5 cellular contexts compared by ENCODE assay signal in the genomic region with DNA sequence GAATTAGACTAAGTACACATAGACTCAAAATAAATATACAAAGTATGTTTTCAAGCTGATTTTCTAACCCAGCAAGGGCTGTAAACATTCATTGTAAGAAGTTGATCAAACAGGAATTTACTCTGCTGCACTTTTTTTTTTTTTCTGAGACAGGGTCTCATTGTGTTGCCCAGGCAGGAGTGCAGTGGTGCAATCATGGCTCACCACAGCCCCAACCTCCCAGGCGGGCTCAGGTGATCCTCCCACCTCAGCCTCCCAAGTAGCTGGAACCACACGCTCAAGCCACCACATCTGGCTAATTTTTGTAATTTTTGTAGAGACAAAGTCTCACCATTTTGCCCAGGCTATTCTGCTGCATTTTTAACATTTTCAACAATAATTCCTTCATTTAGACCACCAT.
"Had no signal": no experiment of that assay in that cellular context is flagged by ENCODE, and none has a peak within 500 bp of the region (broad histone marks: within the 10 kb centered on the region; RNA-seq: fewer than 3 reads in every experiment).

No MANE protein-coding gene starts in this region.

- H3K9me3 Mint-ChIP-seq: GM23338, H9 had no signal

- H3K27me3 Mint-ChIP-seq: IgD-negative memory B cell had no signal

- H2AFZ ChIP-seq: GM23338 had no signal

- H3K27ac Mint-ChIP-seq: GM23338, H9, IgD-negative memory B cell had no signal

- H3K4me3 ChIP-seq: GM23338 had no signal

- DNase-seq: H9, HCEC 1CT, KBM-7 had no signal

- ATAC-seq: GM23338 had no signal

- H3K4me3 Mint-ChIP-seq: GM23338, H9, IgD-negative memory B cell had no signal

- H3K4me2 ChIP-seq: GM23338 had no signal
